11 cellular contexts compared by ENCODE assay signal in genomic region chr19:53903055-53903680, GRCh38. TPM values are rescaled to one million over a fixed set of nuclear protein-coding genes. Genes with fewer than 3 reads are reported as not detected.
DNase-seq lines count a peak whose midpoint lies in the region; ATAC-seq and TF ChIP-seq lines count a peak whose summit lies in the region.
"Had no signal": no experiment of that assay in that cellular context is flagged by ENCODE, and none has a peak within 500 bp of the region (broad histone marks: within the 10 kb centered on the region; RNA-seq: fewer than 3 reads in every experiment).

No MANE protein-coding gene starts in this region.

- H2AFZ ChIP-seq in DND-41 (ENCODE audit: low read depth, low read length): no peak overlapping the region

- H3K27me3 ChIP-seq in DND-41 (ENCODE audit: insufficient read depth, low read length, poor library complexity): no peaks in the 10 kb centered on the region
- peaks cover 19% of the 10 kb centered on the region for H3K27me3 ChIP-seq in vagina

- H3K27ac ChIP-seq in DND-41 (ENCODE audit: low read length) (no peak overlapping the region), vagina (no peak overlapping the region)
- H3K27ac ChIP-seq: esophagus squamous epithelium, thyroid gland had no signal

- no peaks in the 10 kb centered on the region for H3K79me2 ChIP-seq in DND-41 (ENCODE audit: insufficient read depth, low read length)

- intact Hi-C loops in vagina (cut with DNase I): no loop called here

- peak; percentile 56; the same call in 1 of the 3 replicates for ATAC-seq in DND-41 (ENCODE audit: insufficient read depth, low read depth)
- peak; percentile 14 for ATAC-seq in activated CD8-positive, alpha-beta T cell treated with anti-CD3 and anti-CD28 coated beads, Interleukin-2, amount 10 ng/mL, durations not matched to agents 7 days and 5 days
- ATAC-seq in HG02840 (IDR thresholded peaks at IDR 0.05; ENCODE audit: low FRiP score, unreplicated experiment): no peak
- no peak for ATAC-seq in HG03571 (IDR thresholded peaks at IDR 0.05; ENCODE audit: unreplicated experiment)
- ATAC-seq in GM21423 (IDR thresholded peaks at IDR 0.05; ENCODE audit: unreplicated experiment): no peak

- H3K36me3 Mint-ChIP-seq in activated CD8-positive, alpha-beta T cell treated with anti-CD3 and anti-CD28 coated beads, Interleukin-2, amount 10 ng/mL, durations not matched to agents 7 days and 5 days (ENCODE audit: low read depth): no peaks in the 10 kb centered on the region

- no peaks in the 10 kb centered on the region for H3K9me3 ChIP-seq in DND-41 (ENCODE audit: insufficient read depth, low read length, severe bottlenecking)
- H3K9me3 ChIP-seq in vagina: no peaks in the 10 kb centered on the region
- H3K9me3 ChIP-seq: esophagus squamous epithelium, thyroid gland had no signal

- H3K9ac ChIP-seq in DND-41 (ENCODE audit: low read depth, low read length): no peak overlapping the region

- DNase-seq in DND-41 (peak; percentile 42), kidney glomerular epithelial cell (lab: John Stamatoyannopoulos, UW) (peak; percentile 42), vagina (ENCODE audit: extremely low spot score in 2 of 2) (no peak)
- DNase-seq in activated CD8-positive, alpha-beta T cell treated with anti-CD3 and anti-CD28 coated beads, Interleukin-2, amount 10 ng/mL, durations not matched to agents 7 days and 5 days: peak; percentile 68
- DNase-seq: esophagus squamous epithelium had no signal

- H3K4me3 ChIP-seq in DND-41 (ENCODE audit: low read depth in 1 of 2, low read length in 2 of 2): no peak overlapping the region
- H3K4me3 ChIP-seq in vagina: no peak overlapping the region
- H3K4me3 ChIP-seq: esophagus squamous epithelium, thyroid gland had no signal

- no peak overlapping the region for H3K27ac Mint-ChIP-seq in activated CD8-positive, alpha-beta T cell treated with anti-CD3 and anti-CD28 coated beads, Interleukin-2, amount 10 ng/mL, durations not matched to agents 7 days and 5 days

- no peak for TF ChIP-seq RAD21 in Ishikawa (IDR thresholded peaks at IDR 0.05; ENCODE audit: low read depth)

- no peak overlapping the region for H3K4me2 ChIP-seq in DND-41 (ENCODE audit: insufficient read depth, low read length)

- H3K4me3 Mint-ChIP-seq in activated CD8-positive, alpha-beta T cell treated with anti-CD3 and anti-CD28 coated beads, Interleukin-2, amount 10 ng/mL, durations not matched to agents 7 days and 5 days: no peak overlapping the region

- POLR2A ChIA-PET in activated CD8-positive, alpha-beta T cell treated with anti-CD3 and anti-CD28 coated beads, Interleukin-2, amount 10 ng/mL, durations not matched to agents 7 days and 5 days (lab: Charles Lee): no interaction called here

- H4K20me1 ChIP-seq in DND-41 (ENCODE audit: insufficient read depth, low read length): peaks cover 8% of the 10 kb centered on the region

- peaks cover 31% of the 10 kb centered on the region for H3K27me3 Mint-ChIP-seq in activated CD8-positive, alpha-beta T cell treated with anti-CD3 and anti-CD28 coated beads, Interleukin-2, amount 10 ng/mL, durations not matched to agents 7 days and 5 days (ENCODE audit: low read depth)

- H3K4me1 ChIP-seq in DND-41 (ENCODE audit: insufficient read depth, low read length) (no peaks in the 10 kb centered on the region), vagina (peaks cover 18% of the 10 kb centered on the region)
- H3K4me1 ChIP-seq: thyroid gland had no signal

- no peak for TF ChIP-seq EP300 in Ishikawa (IDR thresholded peaks at IDR 0.05; ENCODE audit: borderline replicate concordance)

- TF ChIP-seq CTCF in DND-41 (IDR thresholded peaks at IDR 0.05; ENCODE audit: borderline replicate concordance, extremely low read depth, low read length, poor library complexity, severe bottlenecking) (no peak), vagina (IDR thresholded peaks at IDR 0.05) (no peak)

- H3K4me1 Mint-ChIP-seq in activated CD8-positive, alpha-beta T cell treated with anti-CD3 and anti-CD28 coated beads, Interleukin-2, amount 10 ng/mL, durations not matched to agents 7 days and 5 days (ENCODE audit: low read depth): peaks cover 10% of the 10 kb centered on the region

- H3K36me3 ChIP-seq in DND-41 (ENCODE audit: insufficient read depth, low read length) (no peaks in the 10 kb centered on the region), vagina (no peaks in the 10 kb centered on the region)
- H3K36me3 ChIP-seq: esophagus squamous epithelium, thyroid gland had no signal

- CTCF ChIA-PET in activated CD8-positive, alpha-beta T cell treated with anti-CD3 and anti-CD28 coated beads, Interleukin-2, amount 10 ng/mL, durations not matched to agents 7 days and 5 days (lab: Charles Lee): no interaction called here

- no peak for TF ChIP-seq POLR2A in vagina (IDR thresholded peaks at IDR 0.05)

- H3K9me3 Mint-ChIP-seq in activated CD8-positive, alpha-beta T cell treated with anti-CD3 and anti-CD28 coated beads, Interleukin-2, amount 10 ng/mL, durations not matched to agents 7 days and 5 days (ENCODE audit: insufficient read depth): no peaks in the 10 kb centered on the region

TF ChIP-seq in Ishikawa, 13 proteins besides CTCF, POLR2A, EP300 and RAD21:
- TF ChIP-seq TCF12 (IDR thresholded peaks at IDR 0.05; ENCODE audit: low read depth): no peak
- no peak for TF ChIP-seq CREB1 (IDR thresholded peaks at IDR 0.05; ENCODE audit: low read depth)
- TF ChIP-seq REST (IDR thresholded peaks at IDR 0.05; ENCODE audit: low read depth): peak; percentile 91
- no peak for TF ChIP-seq CEBPB (IDR thresholded peaks at IDR 0.05)
- TF ChIP-seq FOXM1 (IDR thresholded peaks at IDR 0.05; ENCODE audit: borderline replicate concordance, low read depth): no peak

RNA-seq across cellular contexts. Expression of gene CACNG7, which starts 5.9 kb away (rescaled TPM):
- not detected for total RNA-seq in activated CD8-positive, alpha-beta T cell treated with anti-CD3 and anti-CD28 coated beads, Interleukin-2, amount 10 ng/mL, durations not matched to agents 7 days and 5 days
- total RNA-seq in vagina: not detected
- total RNA-seq: esophagus squamous epithelium, thyroid gland had no signal

RNA-seq across cellular contexts. Expression of gene PRKCG, which starts 21.2 kb away (rescaled TPM):
- total RNA-seq in activated CD8-positive, alpha-beta T cell treated with anti-CD3 and anti-CD28 coated beads, Interleukin-2, amount 10 ng/mL, durations not matched to agents 7 days and 5 days: not detected
- not detected for total RNA-seq in vagina
- total RNA-seq: esophagus squamous epithelium, pulmonary artery endothelial cell, thyroid gland had no signal

RNA-seq across cellular contexts. Expression of gene MYADM, which starts 35.5 kb away (rescaled TPM):
- 10 to 100 TPM; 92.9 to 98.1 TPM for total RNA-seq in activated CD8-positive, alpha-beta T cell treated with anti-CD3 and anti-CD28 coated beads, Interleukin-2, amount 10 ng/mL, durations not matched to agents 7 days and 5 days
- 68.3 TPM for total RNA-seq in vagina

RNA-seq across cellular contexts. Expression of gene CACNG8, which starts 59.6 kb away (rescaled TPM):
- total RNA-seq in activated CD8-positive, alpha-beta T cell treated with anti-CD3 and anti-CD28 coated beads, Interleukin-2, amount 10 ng/mL, durations not matched to agents 7 days and 5 days: not detected
- not detected for total RNA-seq in vagina
- total RNA-seq: esophagus squamous epithelium, thyroid gland had no signal

Comparison
In these comparisons a context has a peak if more than half of its experiments do, and no peak if none do; other contexts are left out.
1. ATAC-seq: peak in DND-41 (single experiment) and activated CD8-positive, alpha-beta T cell treated with anti-CD3 and anti-CD28 coated beads, Interleukin-2, amount 10 ng/mL, durations not matched to agents 7 days and 5 days (single experiment); none in HG02840 (single experiment), HG03571 (single experiment) and GM21423 (single experiment).
2. DNase-seq: peak in DND-41 (single experiment), activated CD8-positive, alpha-beta T cell treated with anti-CD3 and anti-CD28 coated beads, Interleukin-2, amount 10 ng/mL, durations not matched to agents 7 days and 5 days (single experiment) and kidney glomerular epithelial cell (single experiment); none in vagina (0 of 2).